In genomic region chr2:186623121-186623520, GRCh38 we compare ENCODE assay signal across 24 cellular contexts.
"Had no signal": no experiment of that assay in that cellular context is flagged by ENCODE, and none has a peak within 500 bp of the region (broad histone marks: within the 10 kb centered on the region; RNA-seq: fewer than 3 reads in every experiment).

No MANE protein-coding gene starts in this region.

- FAIRE-seq: frontal cortex, keratinocyte, urothelium cell line had no signal

- H3K36me3 Mint-ChIP-seq: naive B cell had no signal

- H3K27me3 Mint-ChIP-seq: memory B cell; naive B cell; stimulated activated naive B cell treated with anti-CD40 and anti-IgM and Interleukin-4, amounts not matched to agents 10 μg/mL and 1 μg/mL and 100 μg/mL, for 72 hours; stimulated activated naive CD8-positive, alpha-beta T cell treated with anti-CD3 and anti-CD28 coated beads, Interleukin-15, Interleukin-2, amounts not matched to agents 100 ng/mL and 50 ng/mL, for 24 hours had no signal

- H3K4me3 Mint-ChIP-seq: memory B cell; naive B cell; nephron; stimulated activated naive B cell treated with anti-CD40 and anti-IgM and Interleukin-4, amounts not matched to agents 10 μg/mL and 1 μg/mL and 100 μg/mL, for 72 hours; stimulated activated naive CD8-positive, alpha-beta T cell treated with anti-CD3 and anti-CD28 coated beads, Interleukin-15, Interleukin-2, amounts not matched to agents 100 ng/mL and 50 ng/mL, for 24 hours had no signal

- H3K27me3 ChIP-seq: dorsolateral prefrontal cortex, spleen, tibial nerve, upper lobe of left lung had no signal

- H3K4me3 ChIP-seq: dorsolateral prefrontal cortex, lung, mucosa of descending colon, psoas muscle, skin epidermis, spleen, thoracic aorta, tibial nerve, upper lobe of left lung had no signal

- DNase-seq: cortex of kidney; dorsolateral prefrontal cortex; effector CD4-positive, alpha-beta T cell; hypothalamus; left ventricle myocardium superior; mucosa of descending colon; naive B cell; nucleus accumbens; psoas muscle; right cardiac atrium; spleen; stimulated activated CD4-positive, alpha-beta T cell treated with anti-CD3 and anti-CD28 coated beads, Interleukin-4, amount 100 ng/mL, for 4 hours; stimulated activated naive B cell treated with anti-CD40 and anti-IgM and Interleukin-4, amounts not matched to agents 10 μg/mL and 1 μg/mL and 100 μg/mL, for 72 hours; upper lobe of left lung had no signal

- H3K4me1 Mint-ChIP-seq: memory B cell; naive B cell; nephron; stimulated activated naive B cell treated with anti-CD40 and anti-IgM and Interleukin-4, amounts not matched to agents 10 μg/mL and 1 μg/mL and 100 μg/mL, for 72 hours had no signal

- H3K27ac Mint-ChIP-seq: memory B cell; naive B cell; nephron; stimulated activated naive B cell treated with anti-CD40 and anti-IgM and Interleukin-4, amounts not matched to agents 10 μg/mL and 1 μg/mL and 100 μg/mL, for 72 hours; stimulated activated naive CD8-positive, alpha-beta T cell treated with anti-CD3 and anti-CD28 coated beads, Interleukin-15, Interleukin-2, amounts not matched to agents 100 ng/mL and 50 ng/mL, for 24 hours had no signal

- H3K9me3 ChIP-seq: mucosa of descending colon, psoas muscle, spleen, thoracic aorta, tibial nerve, upper lobe of left lung had no signal

- H3K27ac ChIP-seq: psoas muscle, skin epidermis, spleen, thoracic aorta, tibial nerve, upper lobe of left lung had no signal

- ATAC-seq: left ventricle myocardium superior; mucosa of descending colon; psoas muscle; right cardiac atrium; stimulated activated naive B cell treated with anti-CD40 and anti-IgM and Interleukin-4, amounts not matched to agents 10 μg/mL and 1 μg/mL and 100 μg/mL, for 72 hours had no signal

- H3K9me3 Mint-ChIP-seq: memory B cell; naive B cell; nephron; stimulated activated naive B cell treated with anti-CD40 and anti-IgM and Interleukin-4, amounts not matched to agents 10 μg/mL and 1 μg/mL and 100 μg/mL, for 72 hours; stimulated activated naive CD8-positive, alpha-beta T cell treated with anti-CD3 and anti-CD28 coated beads, Interleukin-15, Interleukin-2, amounts not matched to agents 100 ng/mL and 50 ng/mL, for 24 hours had no signal

- H3K4me1 ChIP-seq: psoas muscle, upper lobe of left lung had no signal
